Comparison of ENCODE assay signal across 24 cellular contexts in genomic region chr3:150710097-150710496, GRCh38. TPM values are rescaled to one million over a fixed set of nuclear protein-coding genes. Genes with fewer than 3 reads are reported as not detected.
"Had no signal": no experiment of that assay in that cellular context is flagged by ENCODE, and none has a peak within 500 bp of the region (broad histone marks: within the 10 kb centered on the region; RNA-seq: fewer than 3 reads in every experiment).

No MANE protein-coding gene starts in this region.

- H3K27me3 Mint-ChIP-seq: activated naive CD4-positive, alpha-beta T cell treated with anti-CD3 and anti-CD28 coated beads, Interleukin-2, amount 50 U/mL, for 24 hours; effector memory CD8-positive, alpha-beta T cell had no signal

- DNase-seq: activated CD4-positive, alpha-beta memory T cell treated with anti-CD3 and anti-CD28 coated beads, Interleukin-2, amount 10 ng/mL, durations not matched to agents 7 days and 5 days; activated CD4-positive, alpha-beta T cell treated with anti-CD3 and anti-CD28 coated beads for 48 hours; activated CD8-positive, alpha-beta memory T cell treated with anti-CD3 and anti-CD28 coated beads, Interleukin-2, amount 10 ng/mL, durations not matched to agents 7 days and 5 days; activated effector memory CD4-positive, alpha-beta T cell treated with anti-CD3 and anti-CD28 coated beads, Interleukin-2, amount 50 U/mL, for 16 hours; activated T-cell treated with anti-CD3 and anti-CD28 coated beads, Interleukin-2, amount 50 U/mL, for 1 hour; amygdala; body of pancreas; effector memory CD8-positive, alpha-beta T cell; left cardiac atrium; mesendoderm; naive thymus-derived CD4-positive, alpha-beta T cell; stimulated activated CD4-positive, alpha-beta T cell treated with anti-CD3 and anti-CD28 coated beads, Interleukin-2, amount 100 ng/mL, for 24 hours; stomach; SW 1271; T-helper 2 cell; upper lobe of left lung had no signal

- H3K4me3 ChIP-seq: body of pancreas, hepatocyte, neural progenitor cell, prostate gland, right atrium auricular region, stomach, upper lobe of left lung had no signal

- H3K9me3 ChIP-seq: body of pancreas, prostate gland, right atrium auricular region, upper lobe of left lung had no signal

- H3K27ac Mint-ChIP-seq: activated CD4-positive, alpha-beta memory T cell treated with anti-CD3 and anti-CD28 coated beads, Interleukin-2, amount 10 ng/mL, durations not matched to agents 7 days and 5 days; activated CD8-positive, alpha-beta memory T cell treated with anti-CD3 and anti-CD28 coated beads, Interleukin-2, amount 10 ng/mL, durations not matched to agents 7 days and 5 days; activated naive CD4-positive, alpha-beta T cell treated with anti-CD3 and anti-CD28 coated beads, Interleukin-2, amount 50 U/mL, for 24 hours; effector memory CD8-positive, alpha-beta T cell; naive thymus-derived CD4-positive, alpha-beta T cell; neural progenitor cell; WTC11 had no signal

- H3K27ac ChIP-seq: body of pancreas, hepatocyte, neural progenitor cell, prostate gland, right atrium auricular region, stomach, upper lobe of left lung had no signal

- H3K4me1 Mint-ChIP-seq: WTC11 had no signal

- H3K27me3 ChIP-seq: body of pancreas, hepatocyte, neural progenitor cell, right atrium auricular region, stomach, upper lobe of left lung had no signal

- H3K9ac ChIP-seq: neural progenitor cell had no signal

- H2AFZ ChIP-seq: hepatocyte, neural progenitor cell had no signal

- H3K4me1 ChIP-seq: body of pancreas, neural progenitor cell, prostate gland, right atrium auricular region, stomach, upper lobe of left lung had no signal

- H3K4me3 Mint-ChIP-seq: activated CD4-positive, alpha-beta memory T cell treated with anti-CD3 and anti-CD28 coated beads, Interleukin-2, amount 10 ng/mL, durations not matched to agents 7 days and 5 days; activated CD8-positive, alpha-beta memory T cell treated with anti-CD3 and anti-CD28 coated beads, Interleukin-2, amount 10 ng/mL, durations not matched to agents 7 days and 5 days; activated naive CD4-positive, alpha-beta T cell treated with anti-CD3 and anti-CD28 coated beads, Interleukin-2, amount 50 U/mL, for 24 hours; effector memory CD8-positive, alpha-beta T cell; naive thymus-derived CD4-positive, alpha-beta T cell; neural progenitor cell; WTC11 had no signal

- H3K4me2 ChIP-seq: hepatocyte, neural progenitor cell had no signal

- ATAC-seq: activated CD8-positive, alpha-beta memory T cell treated with anti-CD3 and anti-CD28 coated beads, Interleukin-2, amount 10 ng/mL, durations not matched to agents 7 days and 5 days; body of pancreas; effector memory CD8-positive, alpha-beta T cell; left cardiac atrium; naive thymus-derived CD4-positive, alpha-beta T cell; WTC11 had no signal

- H3K36me3 ChIP-seq: neural progenitor cell, prostate gland, right atrium auricular region, upper lobe of left lung had no signal

RNA-seq across cellular contexts. Expression of gene ERICH6, which starts 6.4 kb away (rescaled TPM):
- total RNA-seq: activated CD8-positive, alpha-beta memory T cell treated with anti-CD3 and anti-CD28 coated beads, Interleukin-2, amount 10 ng/mL, durations not matched to agents 7 days and 5 days; hepatocyte; lower leg skin; right atrium auricular region; skeletal muscle tissue had no signal
- polyA plus RNA-seq: hepatocyte; naive thymus-derived CD4-positive, alpha-beta T cell; stomach had no signal
